Comparison of ENCODE assay signal across 18 cellular contexts in genomic region chr5:119954106-119954505, GRCh38.
"Had no signal": no experiment of that assay in that cellular context is flagged by ENCODE, and none has a peak within 500 bp of the region (broad histone marks: within the 10 kb centered on the region; RNA-seq: fewer than 3 reads in every experiment).

No MANE protein-coding gene starts in this region.

- H3K4me1 ChIP-seq: SJSA1 had no signal

- DNase-seq: KBM-7, MV-4-11, NCI-H1048, NCI-H1436, NCI-H187, NCI-H2029, NCI-H2171, NCI-H226, NCI-H446, NCI-H510A, NCI-H524 treated with DMSO at 0.1 percent for 48 hours, NCI-H69, NCI-H82, Right ventricle myocardium superior, RPMI8226, SIG-M5 had no signal

- H3K27ac ChIP-seq: SJSA1, SK-N-MC had no signal

- H3K36me3 ChIP-seq: SJSA1 had no signal

- H3K4me3 ChIP-seq: SJSA1, SK-N-MC had no signal

- H3K27me3 ChIP-seq: SJSA1 had no signal
